Comparison of ENCODE assay signal across 10 cellular contexts in genomic region chr14:64410084-64410774, GRCh38. TPM values are rescaled to one million over a fixed set of nuclear protein-coding genes. Genes with fewer than 3 reads are reported as not detected.
DNase-seq lines count a peak whose midpoint lies in the region; ATAC-seq and TF ChIP-seq lines count a peak whose summit lies in the region.
"Had no signal": no experiment of that assay in that cellular context is flagged by ENCODE, and none has a peak within 500 bp of the region (broad histone marks: within the 10 kb centered on the region; RNA-seq: fewer than 3 reads in every experiment).

No MANE protein-coding gene starts in this region.

- TF ChIP-seq CTCF in coronary artery (IDR thresholded peaks at IDR 0.05) (no peak), nephron (IDR thresholded peaks at IDR 0.05; ENCODE audit: unreplicated experiment in 3 of 3) (no peak), hepatocyte (IDR thresholded peaks at IDR 0.05; ENCODE audit: poor library complexity) (no peak)

- H3K4me2 ChIP-seq in hepatocyte, result no peak overlapping the region

- POLR2A ChIA-PET in naive thymus-derived CD4-positive, alpha-beta T cell (lab: Charles Lee), result no interaction called here

- H3K36me3 Mint-ChIP-seq in nephron (ENCODE audit: low read depth), result peaks cover 35% of the 10 kb centered on the region
- peaks cover 4 to 33% (median 19%) of the 10 kb centered on the region in 5 donors for H3K36me3 Mint-ChIP-seq in naive thymus-derived CD4-positive, alpha-beta T cell

- no peaks in the 10 kb centered on the region for H3K27me3 Mint-ChIP-seq in nephron (ENCODE audit: low read depth)
- no peaks in the 10 kb centered on the region for H3K27me3 Mint-ChIP-seq in naive thymus-derived CD4-positive, alpha-beta T cell
- H3K27me3 Mint-ChIP-seq: central memory CD8-positive, alpha-beta T cell had no signal

- CTCF ChIA-PET in naive thymus-derived CD4-positive, alpha-beta T cell (lab: Charles Lee), result no interaction called here

- peak overlapping the region; percentile 21 to 63 for H3K27ac ChIP-seq in coronary artery
- no peak overlapping the region for H3K27ac ChIP-seq in naive thymus-derived CD4-positive, alpha-beta T cell (ENCODE audit: low read depth, low read length)
- H3K27ac ChIP-seq in hepatocyte, result no peak overlapping the region

- intact Hi-C loops in naive thymus-derived CD4-positive, alpha-beta T cell (cut with micrococcal nuclease), result no loop called here

- no peaks in the 10 kb centered on the region for H3K9me2 ChIP-seq in hepatocyte (replicated peaks; ENCODE audit: insufficient read depth)

- peak overlapping the region in 2 of 3 experiments; percentile 43 to 52 for H3K27ac Mint-ChIP-seq in nephron
- peak overlapping the region in 3 of 9 donors; percentile 5 to 15 (median 14) for H3K27ac Mint-ChIP-seq in naive thymus-derived CD4-positive, alpha-beta T cell

- no peaks in the 10 kb centered on the region for H3K27me3 ChIP-seq in naive thymus-derived CD4-positive, alpha-beta T cell (ENCODE audit: control insufficient read depth in 2 of 2, insufficient read depth in 2 of 2, low read length in 2 of 2)
- H3K27me3 ChIP-seq in hepatocyte, result no peaks in the 10 kb centered on the region

- DNase-seq in ELR (ENCODE audit: low read depth) (peak; percentile 56), MV-4-11 (lab: John Stamatoyannopoulos, UW) (peak; percentile 7), coronary artery (ENCODE audit: low spot score) (no peak), KBM-7 (no peak), hepatocyte (ENCODE audit: low spot score) (no peak)
- DNase-seq in naive thymus-derived CD4-positive, alpha-beta T cell, result no peak
- DNase-seq: NCI-H510A had no signal

- H3K9me3 Mint-ChIP-seq in nephron, result no peaks in the 10 kb centered on the region
- H3K9me3 Mint-ChIP-seq in naive thymus-derived CD4-positive, alpha-beta T cell, result peaks cover 0 to 1% (median 0%) of the 10 kb centered on the region in 11 donors
- H3K9me3 Mint-ChIP-seq: central memory CD8-positive, alpha-beta T cell had no signal

- H3K9me3 ChIP-seq in naive thymus-derived CD4-positive, alpha-beta T cell (ENCODE audit: control insufficient read depth in 2 of 3, low read length in 3 of 3), result no peaks in the 10 kb centered on the region
- no peaks in the 10 kb centered on the region for H3K9me3 ChIP-seq in hepatocyte (ENCODE audit: low read depth)

- H3K79me2 ChIP-seq in hepatocyte, result no peaks in the 10 kb centered on the region

- H3K4me3 ChIP-seq in coronary artery, result no peak overlapping the region
- no peak overlapping the region for H3K4me3 ChIP-seq in naive thymus-derived CD4-positive, alpha-beta T cell (ENCODE audit: low read length)
- no peak overlapping the region for H3K4me3 ChIP-seq in hepatocyte

- peaks cover 0 to 8% (median under 1%) of the 10 kb centered on the region in 3 experiments for H3K36me3 ChIP-seq in naive thymus-derived CD4-positive, alpha-beta T cell (ENCODE audit: control insufficient read depth in 2 of 3, insufficient read depth in 3 of 3, low read length in 3 of 3)
- no peaks in the 10 kb centered on the region for H3K36me3 ChIP-seq in hepatocyte (replicated peaks; ENCODE audit: insufficient read depth, low read depth)

- 80% methylated on average over 5 of the region's 5 CpGs for WGBS in hepatocyte (ENCODE audit: low lambda C conversion rate, missing lambda C conversion rate)

- ATAC-seq in naive thymus-derived CD4-positive, alpha-beta T cell, result no peak
- ATAC-seq in HG02588 (IDR thresholded peaks at IDR 0.05; ENCODE audit: unreplicated experiment), result no peak

- no peaks in the 10 kb centered on the region for H3K4me1 ChIP-seq in naive thymus-derived CD4-positive, alpha-beta T cell (ENCODE audit: control insufficient read depth in 2 of 2, insufficient read depth in 2 of 2, low read length in 2 of 2)
- no peaks in the 10 kb centered on the region for H3K4me1 ChIP-seq in hepatocyte (ENCODE audit: insufficient read depth)

- H3K4me1 Mint-ChIP-seq in nephron, result no peaks in the 10 kb centered on the region
- peaks cover 0 to 28% (median 0%) of the 10 kb centered on the region in 7 donors for H3K4me1 Mint-ChIP-seq in naive thymus-derived CD4-positive, alpha-beta T cell
- H3K4me1 Mint-ChIP-seq: central memory CD8-positive, alpha-beta T cell had no signal

- H4K20me1 ChIP-seq in hepatocyte (ENCODE audit: insufficient read depth, poor library complexity, severe bottlenecking), result no peaks in the 10 kb centered on the region

- no peak overlapping the region for H3K4me3 Mint-ChIP-seq in nephron
- H3K4me3 Mint-ChIP-seq in naive thymus-derived CD4-positive, alpha-beta T cell, result no peak overlapping the region
- H3K4me3 Mint-ChIP-seq: central memory CD8-positive, alpha-beta T cell had no signal

- no peak overlapping the region for H2AFZ ChIP-seq in hepatocyte

- in situ Hi-C loops in KBM-7 (cut with MboI; ENCODE audit: low pct_unique_long_range_greater_than_20kb, low sequenced_read_pairs), result no loop called here

RNA-seq across cellular contexts. Expression of gene MTHFD1, which starts 22.1 kb away (rescaled TPM):
- total RNA-seq in naive thymus-derived CD4-positive, alpha-beta T cell, result 100 to 1,000 TPM in 1 of 5 experiments, 10 to 100 TPM in 4; 28.0 to 189 (median 30.2) TPM
- polyA plus RNA-seq in naive thymus-derived CD4-positive, alpha-beta T cell, result 10 to 100 TPM; 34.2 to 40.2 TPM
- 19.5 and 29.5 TPM in 2 replicates for total RNA-seq in hepatocyte
- polyA plus RNA-seq in hepatocyte, result 24.4 and 31.9 TPM in 2 replicates

RNA-seq across cellular contexts. Expression of gene AKAP5, which starts 55.1 kb away (rescaled TPM):
- 1 to 10 TPM in 1 of 5 experiments, under 1 TPM in 4; 0.11 to 1.7 (median 0.13) TPM for total RNA-seq in naive thymus-derived CD4-positive, alpha-beta T cell
- under 1 TPM in 1 of 2 donors, not detected in 1; 0.03 TPM for polyA plus RNA-seq in naive thymus-derived CD4-positive, alpha-beta T cell
- total RNA-seq in hepatocyte, result 7.8 and 9.4 TPM in 2 replicates
- 0.60 and 1.4 TPM in 2 replicates for polyA plus RNA-seq in hepatocyte

Comparison
In these comparisons a context has a peak if more than half of its experiments do, and no peak if none do; other contexts are left out.
1. DNase-seq: peak in ELR (single experiment) and MV-4-11 (single experiment); none in coronary artery (single experiment), naive thymus-derived CD4-positive, alpha-beta T cell (0 of 9), KBM-7 (single experiment) and hepatocyte (single experiment).
2. H3K27ac ChIP-seq: peak in coronary artery (2 of 2); none in naive thymus-derived CD4-positive, alpha-beta T cell (single experiment) and hepatocyte (single experiment).